24 cellular contexts compared by ENCODE assay signal in the genomic region with DNA sequence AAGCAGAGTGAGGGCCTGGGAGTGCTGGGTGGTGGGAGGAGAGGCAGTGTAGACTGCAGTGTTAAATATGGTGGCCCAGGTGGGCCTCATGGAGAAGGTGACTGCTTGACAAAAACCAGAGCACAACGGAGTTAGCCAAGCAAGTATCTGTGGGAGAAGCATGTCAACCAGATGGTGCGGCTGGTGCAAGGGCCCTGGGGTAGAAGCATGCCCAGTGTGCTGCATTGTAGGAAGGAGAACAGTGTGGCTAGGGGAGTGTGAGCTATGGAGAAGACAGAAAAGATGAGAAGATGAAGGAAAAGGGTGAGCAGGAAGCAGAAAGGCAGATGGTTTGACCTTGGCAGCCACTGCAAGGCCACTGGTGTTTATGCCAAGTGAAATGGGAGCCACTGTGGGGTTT. TPM values are rescaled to one million over a fixed set of nuclear protein-coding genes. Genes with fewer than 3 reads are reported as not detected.
"Had no signal": no experiment of that assay in that cellular context is flagged by ENCODE, and none has a peak within 500 bp of the region (broad histone marks: within the 10 kb centered on the region; RNA-seq: fewer than 3 reads in every experiment).

No MANE protein-coding gene starts in this region.

- H2AFZ ChIP-seq: hepatocyte had no signal

- H3K9me3 ChIP-seq: mucosa of descending colon, pancreas, tibial nerve had no signal

- H3K27ac ChIP-seq: cardiac muscle cell, hepatocyte, pancreas, tibial nerve had no signal

- DNase-seq: activated CD4-positive, alpha-beta memory T cell treated with anti-CD3 and anti-CD28 coated beads for 36 hours; activated CD4-positive, alpha-beta T cell treated with anti-CD3 and anti-CD28 coated beads for 48 hours; activated effector memory CD4-positive, alpha-beta T cell treated with Interleukin-2 at 50 U/mL for 16 hours; activated naive CD4-positive, alpha-beta T cell treated with anti-CD3 and anti-CD28 coated beads for 36 hours; activated T-cell treated with anti-CD3 and anti-CD28 coated beads, Interleukin-2, amount 50 U/mL, for 48 hours; dermis blood vessel endothelial cell; effector memory CD4-positive, alpha-beta T cell; foreskin melanocyte; left colon; mesenchymal stem cell; stimulated activated CD4-positive, alpha-beta T cell treated with anti-CD3 and anti-CD28 coated beads, Interleukin-12 subunit alpha, Interleukin-12 subunit beta, amount 100 ng/mL, for 4 hours; stimulated activated CD4-positive, alpha-beta T cell treated with anti-CD3 and anti-CD28 coated beads, Interleukin-4, amount 100 ng/mL, for 4 hours had no signal

- H3K27ac Mint-ChIP-seq: activated CD4-positive, alpha-beta memory T cell treated with anti-CD3 and anti-CD28 coated beads for 36 hours; activated naive CD4-positive, alpha-beta T cell treated with anti-CD3 and anti-CD28 coated beads for 36 hours; stimulated activated naive CD8-positive, alpha-beta T cell treated with anti-CD3 and anti-CD28 coated beads, Interleukin-15, Interleukin-2, amounts not matched to agents 100 ng/mL and 50 ng/mL, for 24 hours had no signal

- H3K4me2 ChIP-seq: hepatocyte had no signal

- FAIRE-seq: endothelial cell of umbilical vein, pancreas had no signal

- H3K9me3 Mint-ChIP-seq: activated CD4-positive, alpha-beta memory T cell treated with anti-CD3 and anti-CD28 coated beads for 36 hours; activated naive CD4-positive, alpha-beta T cell treated with anti-CD3 and anti-CD28 coated beads for 36 hours; stimulated activated naive CD8-positive, alpha-beta T cell treated with anti-CD3 and anti-CD28 coated beads, Interleukin-15, Interleukin-2, amounts not matched to agents 100 ng/mL and 50 ng/mL, for 24 hours had no signal

- H3K4me3 ChIP-seq: cardiac muscle cell, hepatocyte, mucosa of descending colon, pancreas, tibial nerve had no signal

- ATAC-seq: esophagus mucosa, left colon, mucosa of descending colon, pancreas, right cardiac atrium had no signal

- H3K4me1 ChIP-seq: pancreas had no signal

- H3K79me2 ChIP-seq: hepatocyte had no signal

- H3K36me3 ChIP-seq: cardiac muscle cell, pancreas, tibial nerve had no signal

- H3K4me3 Mint-ChIP-seq: activated CD4-positive, alpha-beta memory T cell treated with anti-CD3 and anti-CD28 coated beads for 36 hours; activated naive CD4-positive, alpha-beta T cell treated with anti-CD3 and anti-CD28 coated beads for 36 hours; stimulated activated naive CD8-positive, alpha-beta T cell treated with anti-CD3 and anti-CD28 coated beads, Interleukin-15, Interleukin-2, amounts not matched to agents 100 ng/mL and 50 ng/mL, for 24 hours had no signal

RNA-seq across cellular contexts. Expression of gene VSTM2B, which starts 2.2 kb away (rescaled TPM):
- total RNA-seq: activated CD4-positive, alpha-beta memory T cell treated with anti-CD3 and anti-CD28 coated beads for 36 hours; activated naive CD4-positive, alpha-beta T cell treated with anti-CD3 and anti-CD28 coated beads for 36 hours; dermis blood vessel endothelial cell; endothelial cell of umbilical vein; esophagus mucosa; left colon; lower leg skin; pancreas; pulmonary artery endothelial cell; right cardiac atrium; T-helper 2 cell treated with Interferon-gamma antibody and Interleukin-4, amounts not matched to agents 100 ng/mL and 5 ng/mL, for 36 hours; tibial nerve had no signal
- polyA plus RNA-seq: cardiac muscle cell, endothelial cell of umbilical vein, right cardiac atrium had no signal
